ENCODE assay signal across 2 cellular contexts in the genomic region with DNA sequence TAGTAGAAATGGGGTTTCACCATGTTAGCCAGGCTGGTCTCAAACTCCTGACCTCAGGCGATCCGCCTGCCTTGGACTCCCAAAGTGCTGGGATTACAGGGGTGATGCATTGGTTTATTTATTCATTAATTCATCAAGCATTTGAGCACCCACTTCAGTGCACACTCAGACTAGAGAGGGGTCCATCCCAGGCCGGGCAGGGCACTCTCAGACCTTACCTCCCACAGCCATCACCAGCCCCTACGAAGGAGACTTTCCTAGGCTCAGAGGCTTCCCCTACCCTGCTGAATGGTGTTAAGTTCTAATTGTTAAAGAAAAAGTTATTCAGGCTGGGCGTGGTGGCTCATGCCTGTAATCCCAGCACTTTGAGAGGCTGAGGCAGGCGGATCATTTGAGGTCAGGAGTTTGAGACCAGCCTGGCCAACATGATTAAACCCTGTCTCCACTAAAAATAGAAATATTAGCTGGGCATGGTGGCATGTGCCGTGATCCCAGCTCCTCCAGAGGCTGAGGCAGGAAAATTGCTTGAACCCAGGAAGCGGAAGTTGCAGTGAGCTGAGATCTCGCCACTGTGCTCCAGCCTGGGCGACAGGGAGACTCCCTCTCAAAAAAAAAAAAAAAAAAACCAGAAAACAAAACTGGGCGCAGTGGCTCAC. TPM values are rescaled to one million over a fixed set of nuclear protein-coding genes. Genes with fewer than 3 reads are reported as not detected.
"Had no signal": no experiment of that assay in that cellular context is flagged by ENCODE, and none has a peak within 500 bp of the region (broad histone marks: within the 10 kb centered on the region; RNA-seq: fewer than 3 reads in every experiment).

No MANE protein-coding gene starts in this region.

RNA-seq across cellular contexts. Expression of a gene that starts 25.8 kb away (rescaled TPM):
- total RNA-seq: esophagus muscularis mucosa, mammary epithelial cell had no signal
